In genomic region chr5:75236322-75237316, GRCh38 we compare ENCODE assay signal across 8 cellular contexts.
DNase-seq lines count a peak whose midpoint lies in the region; ATAC-seq and TF ChIP-seq lines count a peak whose summit lies in the region.

Gene ANKRD31 (minus strand): TSS chr5:75236878. CDS start chr5:75236686, 192 bp downstream.

- H3K27me3 ChIP-seq in layer of hippocampus (ENCODE audit: control insufficient read depth, insufficient read depth, low read length) = no peaks in the 10 kb centered on the region

- peak within 1 kb of the TSS; percentile 74 for H3K27ac ChIP-seq in layer of hippocampus (ENCODE audit: low read depth, low read length)

- H3K4me3 ChIP-seq in choroid plexus epithelial cell (ENCODE audit: low read depth, low read length) = peak within 1 kb of the TSS; percentile 86

- in situ Hi-C loops in GM18951 (cut with MboI; ENCODE audit: low sequenced_read_pairs, unreplicated experiment) = loop anchor here (25.0 kb wide), 1 partner anchor 451 kb away; no protein-coding TSS in a partner anchor

- TF ChIP-seq CTCF in choroid plexus epithelial cell (conservative IDR thresholded peaks at IDR 0.05; ENCODE audit: low read depth, low read length) = peak; percentile 37

- peak; percentile 99 for ATAC-seq in HG03175 (IDR thresholded peaks at IDR 0.05; ENCODE audit: unreplicated experiment)

- TF ChIP-seq POLR2A in GM18951 (IDR thresholded peaks at IDR 0.05; ENCODE audit: extremely low read depth, insufficient read depth, insufficient read length) = peak; percentile 79

- peak; percentile 64 to 72 for DNase-seq in AML-193 (lab: John Stamatoyannopoulos, UW)
- DNase-seq in NCI-H446 (lab: John Stamatoyannopoulos, UW) = peak; percentile 60 to 89
- DNase-seq in activated CD4-positive, alpha-beta T cell treated with anti-CD3 and anti-CD28 coated beads for 24 hours (ENCODE audit: low read depth in 2 of 2) = peak; percentile 84 to 85
- peak; percentile 82 for DNase-seq in choroid plexus epithelial cell (ENCODE audit: low read depth)
- DNase-seq in stimulated activated CD4-positive, alpha-beta T cell treated with anti-CD3 and anti-CD28 coated beads, Interleukin-1b, Interleukin-23, amount 100 ng/mL, for 24 hours (ENCODE audit: low read depth in 4 of 4, low spot score in 1 of 4) = peak; percentile 81 to 84 (median 81)

Comparison
In these comparisons a context has a peak if more than half of its experiments do, and no peak if none do; other contexts are left out.
1. Peak in every context shown above with its lines: DNase-seq, ATAC-seq, H3K4me3 ChIP-seq and H3K27ac ChIP-seq.